ENCODE assay signal across 8 cellular contexts in the genomic region with DNA sequence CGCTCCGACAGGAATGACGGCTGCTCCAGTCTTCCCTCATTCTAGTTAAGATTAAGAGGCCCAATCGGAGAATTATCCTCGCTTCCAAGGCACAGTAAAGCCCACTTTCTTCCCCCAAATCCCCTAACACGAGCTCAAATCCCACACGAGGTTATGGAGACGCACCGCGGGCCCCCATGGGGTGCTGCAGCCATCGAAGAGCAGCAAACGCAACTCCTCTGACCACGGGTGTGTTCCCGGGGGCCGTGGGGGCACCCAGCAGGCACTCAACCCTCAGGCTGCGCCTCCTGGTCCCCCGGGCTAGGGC. TPM values are rescaled to one million over a fixed set of nuclear protein-coding genes. Genes with fewer than 3 reads are reported as not detected.
DNase-seq lines count a peak whose midpoint lies in the region; ATAC-seq and TF ChIP-seq lines count a peak whose summit lies in the region.

No MANE protein-coding gene starts in this region.

- intact Hi-C loops in left lung (cut with DNase I) = no loop called here

- peak overlapping the region; percentile 74 to 100 for H3K4me3 ChIP-seq in left lung
- peak overlapping the region; percentile 100 for H3K4me3 ChIP-seq in tibial nerve

- H3K9me3 ChIP-seq in left lung (no peaks in the 10 kb centered on the region), tibial nerve (no peaks in the 10 kb centered on the region)

- ATAC-seq in GM18873 (IDR thresholded peaks at IDR 0.05; ENCODE audit: low FRiP score, unreplicated experiment) = peak; percentile 7
- peak; percentile 19 for ATAC-seq in HG03103 (IDR thresholded peaks at IDR 0.05; ENCODE audit: low read depth, unreplicated experiment)
- no peak for ATAC-seq in activated naive CD8-positive, alpha-beta T cell treated with anti-CD3 and anti-CD28 coated beads, Interleukin-2, amount 50 U/mL, for 24 hours
- no peak for ATAC-seq in left lung
- ATAC-seq in GM19328 (IDR thresholded peaks at IDR 0.05; ENCODE audit: unreplicated experiment) = no peak

- TF ChIP-seq CTCF in left lung (IDR thresholded peaks at IDR 0.05) (no peak), tibial nerve (IDR thresholded peaks at IDR 0.05) (no peak)

- peaks cover 21% of the 10 kb centered on the region for H3K36me3 Mint-ChIP-seq in activated naive CD8-positive, alpha-beta T cell treated with anti-CD3 and anti-CD28 coated beads, Interleukin-2, amount 50 U/mL, for 24 hours (ENCODE audit: low read depth)

- H3K27ac Mint-ChIP-seq in activated naive CD8-positive, alpha-beta T cell treated with anti-CD3 and anti-CD28 coated beads, Interleukin-2, amount 50 U/mL, for 24 hours = peak overlapping the region; percentile 95

- no peak for TF ChIP-seq POLR2A in tibial nerve (IDR thresholded peaks at IDR 0.05)

- TF ChIP-seq EP300 in tibial nerve (IDR thresholded peaks at IDR 0.05) = no peak

- H3K36me3 ChIP-seq in left lung = peaks cover 0 to 32% of the 10 kb centered on the region in 2 donors
- peaks cover 2 to 36% (median 12%) of the 10 kb centered on the region in 3 donors for H3K36me3 ChIP-seq in tibial nerve

- H3K4me1 Mint-ChIP-seq in activated naive CD8-positive, alpha-beta T cell treated with anti-CD3 and anti-CD28 coated beads, Interleukin-2, amount 50 U/mL, for 24 hours = peaks cover 24% of the 10 kb centered on the region

- H3K9me3 Mint-ChIP-seq in activated naive CD8-positive, alpha-beta T cell treated with anti-CD3 and anti-CD28 coated beads, Interleukin-2, amount 50 U/mL, for 24 hours = no peaks in the 10 kb centered on the region

- DNase-seq in activated naive CD8-positive, alpha-beta T cell treated with anti-CD3 and anti-CD28 coated beads, Interleukin-2, amount 50 U/mL, for 24 hours = no peak
- DNase-seq in left lung (no peak), tibial nerve (ENCODE audit: low spot score in 2 of 2) (no peak), NCI-H748 (lab: John Stamatoyannopoulos, UW; ENCODE audit: unreplicated experiment) (no peak)
- no peak for DNase-seq in stimulated activated CD4-positive, alpha-beta T cell treated with anti-CD3 and anti-CD28 coated beads, Interleukin-12 subunit alpha, Interleukin-12 subunit beta, amount 100 ng/mL, for 4 hours

- H3K27me3 ChIP-seq in left lung = peaks cover 0 to 21% of the 10 kb centered on the region in 2 donors
- H3K27me3 ChIP-seq in tibial nerve = no peaks in the 10 kb centered on the region

- H3K27me3 Mint-ChIP-seq in activated naive CD8-positive, alpha-beta T cell treated with anti-CD3 and anti-CD28 coated beads, Interleukin-2, amount 50 U/mL, for 24 hours = no peaks in the 10 kb centered on the region

- H3K4me3 Mint-ChIP-seq in activated naive CD8-positive, alpha-beta T cell treated with anti-CD3 and anti-CD28 coated beads, Interleukin-2, amount 50 U/mL, for 24 hours = peak overlapping the region; percentile 95

- peaks cover 6 to 22% of the 10 kb centered on the region in 2 donors for H3K4me1 ChIP-seq in left lung
- peaks cover 0 to 25% (median 12%) of the 10 kb centered on the region in 4 donors for H3K4me1 ChIP-seq in tibial nerve

- peak overlapping the region in 1 of 2 donors; percentile 45 for H3K27ac ChIP-seq in left lung
- H3K27ac ChIP-seq in tibial nerve = peak overlapping the region; percentile 56 to 88 (median 70)

- 0 to 2% methylated on average over 16 to 17 of the region's 17 CpGs for WGBS in tibial nerve, 2 donors

RNA-seq across cellular contexts. Expression of a gene that starts 0.4 kb away (rescaled TPM):
- 100 to 1,000 TPM; 108 to 146 TPM for total RNA-seq in left lung
- 100 to 1,000 TPM in 3 of 4 donors, 10 to 100 TPM in 1; 94.8 to 224 (median 141) TPM for total RNA-seq in tibial nerve

RNA-seq across cellular contexts. Expression of a gene that starts 4.8 kb away (rescaled TPM):
- total RNA-seq in left lung = not detected
- not detected for total RNA-seq in tibial nerve

Comparison
In these comparisons a context has a peak if more than half of its experiments do, and no peak if none do; other contexts are left out.
1. ATAC-seq: peak in GM18873 (single experiment) and HG03103 (single experiment); none in activated naive CD8-positive, alpha-beta T cell treated with anti-CD3 and anti-CD28 coated beads, Interleukin-2, amount 50 U/mL, for 24 hours (single experiment), left lung (single experiment) and GM19328 (single experiment).